9 cellular contexts compared by ENCODE assay signal in the genomic region with DNA sequence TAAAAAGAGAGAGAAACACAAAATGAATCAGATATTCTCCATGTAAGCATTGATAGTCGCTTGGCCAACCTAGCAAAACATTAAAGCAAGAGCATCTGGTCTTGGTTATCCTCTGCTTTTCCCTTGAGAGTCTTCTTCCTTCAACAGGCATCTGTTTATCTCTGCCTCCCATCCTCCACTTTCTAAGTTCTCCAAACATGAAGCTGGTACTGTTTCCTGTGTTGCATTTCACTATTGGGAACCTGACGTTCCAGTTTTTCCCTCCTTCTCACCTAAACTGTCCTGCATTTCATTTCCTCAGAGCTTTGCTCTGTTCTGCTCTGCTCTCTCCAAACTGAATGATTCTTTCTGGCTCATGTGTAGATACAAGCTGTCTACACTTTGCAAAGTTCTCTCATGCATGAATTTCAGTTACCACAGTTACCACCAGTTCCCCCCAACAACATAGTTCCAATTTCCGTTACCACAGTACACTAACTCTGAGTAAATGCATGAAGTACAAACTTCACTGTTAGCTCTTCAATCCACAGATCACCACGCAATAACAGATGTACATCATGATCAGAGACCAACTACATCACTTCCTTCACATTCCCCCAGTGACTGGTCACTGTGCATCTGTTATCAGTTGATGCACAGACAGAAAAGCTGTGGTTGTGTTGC.
DNase-seq lines count a peak whose midpoint lies in the region; ATAC-seq and TF ChIP-seq lines count a peak whose summit lies in the region.
"Had no signal": no experiment of that assay in that cellular context is flagged by ENCODE, and none has a peak within 500 bp of the region (broad histone marks: within the 10 kb centered on the region; RNA-seq: fewer than 3 reads in every experiment).

No MANE protein-coding gene starts in this region.

- peak; percentile 91 for ATAC-seq in GM19043 (IDR thresholded peaks at IDR 0.05; ENCODE audit: low read depth, unreplicated experiment)
- peak; percentile 94 for ATAC-seq in HG03039 (IDR thresholded peaks at IDR 0.05; ENCODE audit: unreplicated experiment)

- peak; percentile 60 for TF ChIP-seq POLR2A in Raji (IDR thresholded peaks at IDR 0.05; ENCODE audit: insufficient read depth, low read depth, low read length)

- H3K4me3 ChIP-seq in AG10803 (ENCODE audit: low read length) (no peak overlapping the region), brain microvascular endothelial cell (ENCODE audit: low read depth, low read length) (no peak overlapping the region)

- DNase-seq in AG10803 (ENCODE audit: low read depth) = peak; percentile 21
- no peak for DNase-seq in midbrain (lab: John Stamatoyannopoulos, UW)
- DNase-seq in NCI-H2081 (lab: John Stamatoyannopoulos, UW) = no peak
- DNase-seq in brain microvascular endothelial cell = no peak
- no peak for DNase-seq in inferior parietal cortex (ENCODE audit: extremely low spot score)
- DNase-seq: activated gamma-delta T cell treated with Interleukin-2 at 50 U/mL for 16 hours had no signal

- TF ChIP-seq CTCF in AG10803 (conservative IDR thresholded peaks at IDR 0.05; ENCODE audit: low read length) (no peak), brain microvascular endothelial cell (IDR thresholded peaks at IDR 0.05; ENCODE audit: low read depth, low read length, missing control alignments) (no peak)

- no peaks in the 10 kb centered on the region for H3K36me3 ChIP-seq in brain microvascular endothelial cell (replicated peaks)

- in situ Hi-C loops in brain microvascular endothelial cell (cut with HindIII; ENCODE audit: low pct_ligation_motif_present, low sequenced_read_pairs) = no loop called here

- no peak overlapping the region for H3K27ac ChIP-seq in brain microvascular endothelial cell

- no peaks in the 10 kb centered on the region for H3K27me3 ChIP-seq in brain microvascular endothelial cell (replicated peaks)
